8 cellular contexts compared by ENCODE assay signal in genomic region chrX:84501798-84502628, GRCh38.
DNase-seq lines count a peak whose midpoint lies in the region; ATAC-seq and TF ChIP-seq lines count a peak whose summit lies in the region.

A gene with protein sequence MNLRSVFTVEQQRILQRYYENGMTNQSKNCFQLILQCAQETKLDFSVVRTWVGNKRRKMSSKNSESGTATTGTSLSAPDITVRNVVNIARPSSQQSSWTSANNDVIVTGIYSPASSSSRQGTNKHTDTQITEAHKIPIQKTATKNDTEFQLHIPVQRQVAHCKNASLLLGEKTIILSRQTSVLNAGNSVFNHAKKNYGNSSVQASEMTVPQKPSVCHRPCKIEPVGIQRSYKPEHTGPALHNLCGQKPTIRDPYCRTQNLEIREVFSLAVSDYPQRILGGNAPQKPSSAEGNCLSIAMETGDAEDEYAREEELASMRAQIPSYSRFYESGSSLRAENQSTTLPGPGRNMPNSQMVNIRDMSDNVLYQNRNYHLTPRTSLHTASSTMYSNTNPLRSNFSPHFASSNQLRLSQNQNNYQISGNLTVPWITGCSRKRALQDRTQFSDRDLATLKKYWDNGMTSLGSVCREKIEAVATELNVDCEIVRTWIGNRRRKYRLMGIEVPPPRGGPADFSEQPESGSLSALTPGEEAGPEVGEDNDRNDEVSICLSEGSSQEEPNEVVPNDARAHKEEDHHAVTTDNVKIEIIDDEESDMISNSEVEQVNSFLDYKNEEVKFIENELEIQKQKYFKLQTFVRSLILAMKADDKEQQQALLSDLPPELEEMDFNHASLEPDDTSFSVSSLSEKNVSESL (minus strand): TSS chrX:84502453. CDS start chrX:84475397, 27,056 bp downstream.

- ATAC-seq in GM19023 (IDR thresholded peaks at IDR 0.05; ENCODE audit: unreplicated experiment) (peak; percentile 90), HG03342 (IDR thresholded peaks at IDR 0.05; ENCODE audit: unreplicated experiment) (peak; percentile 90)

- in situ Hi-C loops in ACHN (cut with HindIII; ENCODE audit: low pct_ligation_motif_present, low pct_unique_long_range_greater_than_20kb, low sequenced_read_pairs): no loop called here

- DNase-seq in ACHN (peak; percentile 77), NCI-H82 treated with DMSO at 0.1 percent for 48 hours (lab: John Stamatoyannopoulos, UW; ENCODE audit: unreplicated experiment) (peak; percentile 59), activated T-cell treated with anti-CD3 and anti-CD28 coated beads for 48 hours (ENCODE audit: low read depth) (peak; percentile 51), erythroblast (lab: John Stamatoyannopoulos, UW) (peak; percentile 81 to 83), middle frontal gyrus (ENCODE audit: extremely low spot score, low spot score) (peak; percentile 36)
- DNase-seq in stimulated activated CD8-positive, alpha-beta memory T cell treated with anti-CD3 and anti-CD28 coated beads, Interleukin-15, amount 100 ng/mL, for 4 hours (ENCODE audit: low read depth in 2 of 2): peak; percentile 29 to 38

- TF ChIP-seq POLR2A in erythroblast (IDR thresholded peaks at IDR 0.05; ENCODE audit: low read length): no peak

Comparison
In these comparisons a context has a peak if more than half of its experiments do, and no peak if none do; other contexts are left out.
1. Peak in every context shown above with its lines: DNase-seq and ATAC-seq.